ENCODE assay signal across 14 cellular contexts in the genomic region with DNA sequence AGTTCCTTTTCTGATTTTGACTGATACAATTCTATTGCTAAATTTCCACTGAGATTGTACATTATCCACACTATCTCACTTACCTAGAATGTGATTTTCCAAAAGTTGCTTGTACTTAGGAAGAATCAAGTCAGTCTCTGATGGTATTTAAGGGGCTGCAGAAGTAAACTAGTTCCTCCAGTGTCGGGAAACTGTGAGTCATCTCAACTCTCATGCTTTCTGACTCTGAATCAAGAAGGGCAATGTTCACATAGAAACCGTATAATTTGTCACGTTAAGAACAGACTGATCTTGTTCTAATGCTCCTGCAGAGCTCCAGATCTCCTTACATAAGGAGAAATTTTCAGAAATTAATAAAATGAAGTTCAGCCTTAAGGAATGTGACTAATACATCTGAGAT.
DNase-seq lines count a peak whose midpoint lies in the region; ATAC-seq and TF ChIP-seq lines count a peak whose summit lies in the region.
"Had no signal": no experiment of that assay in that cellular context is flagged by ENCODE, and none has a peak within 500 bp of the region (broad histone marks: within the 10 kb centered on the region; RNA-seq: fewer than 3 reads in every experiment).

No MANE protein-coding gene starts in this region.

- H3K27me3 ChIP-seq in H7 (ENCODE audit: control insufficient read depth, insufficient read depth, low read length): no peaks in the 10 kb centered on the region

- no peak overlapping the region for H3K4me3 ChIP-seq in H7 (ENCODE audit: insufficient read depth, low read depth, low read length)
- H3K4me3 ChIP-seq: K562 had no signal

- peak overlapping the region; percentile 100 for H3K27ac ChIP-seq in epithelial cell of prostate

- ATAC-seq in omental fat pad (ENCODE audit: low FRiP score): peak; percentile 37
- ATAC-seq: K562; natural killer cell; stimulated activated memory B cell treated with anti-CD40 and anti-IgM and Interleukin-4, amounts not matched to agents 10 μg/mL and 1 μg/mL and 100 μg/mL, for 72 hours had no signal

- TF ChIP-seq CTCF in omental fat pad (IDR thresholded peaks at IDR 0.05): no peak
- no peak for TF ChIP-seq CTCF in GM13976 (IDR thresholded peaks at IDR 0.05; ENCODE audit: borderline replicate concordance, control extremely low read depth, extremely low read depth, insufficient read depth, missing control alignments)

- in situ Hi-C loops in GM13976 (cut with MboI; ENCODE audit: low sequenced_read_pairs, unreplicated experiment): no loop called here

- H3K36me3 ChIP-seq in H7 (replicated peaks; ENCODE audit: control insufficient read depth, insufficient read depth, low read length): no peaks in the 10 kb centered on the region

- DNase-seq in Ammon's horn (ENCODE audit: low spot score) (peak; percentile 4), LoVo (ENCODE audit: low spot score) (peak; percentile 76), epithelial cell of prostate (ENCODE audit: low read depth, low spot score) (peak; percentile 91), omental fat pad (ENCODE audit: low spot score) (no peak), H7 (no peak), OCI-M2 (lab: John Stamatoyannopoulos, UW; ENCODE audit: unreplicated experiment) (no peak), GM13976 (ENCODE audit: low spot score) (no peak), COR-L47 (lab: John Stamatoyannopoulos, UW) (no peak)
- DNase-seq: activated naive CD4-positive, alpha-beta T cell treated with Interleukin-2 at 50 U/mL for 16 hours; natural killer cell; NCI-H2081; RPMI8226 had no signal

Comparison
In these comparisons a context has a peak if more than half of its experiments do, and no peak if none do; other contexts are left out.
1. DNase-seq: peak in Ammon's horn (single experiment), LoVo (single experiment) and epithelial cell of prostate (single experiment); none in omental fat pad (single experiment), H7 (single experiment), OCI-M2 (single experiment), GM13976 (single experiment) and COR-L47 (single experiment).